ENCODE assay signal across 17 cellular contexts in the genomic region with DNA sequence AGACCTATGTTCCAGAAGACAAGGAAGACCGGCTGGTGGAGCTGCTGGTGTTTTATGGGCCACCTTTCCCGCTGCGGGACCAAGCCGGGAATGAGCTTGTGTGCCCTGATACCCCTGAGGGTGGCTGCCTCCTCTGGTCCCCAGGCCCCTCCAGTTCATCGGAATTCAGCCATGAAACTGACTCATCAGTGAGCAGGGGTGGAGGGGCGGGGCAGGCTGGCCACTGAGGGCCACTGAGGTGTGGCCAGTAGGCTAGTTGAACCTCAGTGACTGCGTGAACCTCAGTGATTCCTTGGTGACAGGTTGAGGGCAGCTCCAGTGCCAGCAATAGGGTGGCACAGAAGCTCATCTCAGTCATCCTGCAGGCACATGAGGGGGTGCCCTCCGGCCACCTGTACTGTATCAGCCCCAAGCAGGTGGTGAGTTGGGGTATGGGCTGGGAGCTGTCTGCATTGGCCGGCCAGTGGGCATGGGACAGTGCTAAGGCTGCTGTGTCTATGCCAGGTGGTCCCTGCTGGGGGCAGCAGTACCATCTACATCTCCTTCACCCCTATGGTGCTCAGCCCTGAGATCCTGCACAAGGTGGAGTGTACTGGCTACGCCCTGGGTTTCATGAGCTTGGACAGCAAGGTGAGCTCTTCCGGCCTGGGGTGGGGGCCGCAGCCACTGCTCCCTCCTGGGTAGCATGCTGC. TPM values are rescaled to one million over a fixed set of nuclear protein-coding genes. Genes with fewer than 3 reads are reported as not detected.
DNase-seq lines count a peak whose midpoint lies in the region; ATAC-seq and TF ChIP-seq lines count a peak whose summit lies in the region.
"Had no signal": no experiment of that assay in that cellular context is flagged by ENCODE, and none has a peak within 500 bp of the region (broad histone marks: within the 10 kb centered on the region; RNA-seq: fewer than 3 reads in every experiment).

No MANE protein-coding gene starts in this region.

- H3K9me3 ChIP-seq in PC-3 (ENCODE audit: low read length), result no peaks in the 10 kb centered on the region
- no peaks in the 10 kb centered on the region for H3K9me3 ChIP-seq in suprapubic skin
- H3K9me3 ChIP-seq in Karpas-422 (ENCODE audit: low read length), result no peaks in the 10 kb centered on the region

- no peaks in the 10 kb centered on the region for H3K27me3 ChIP-seq in PC-3 (ENCODE audit: low read length)
- no peaks in the 10 kb centered on the region for H3K27me3 ChIP-seq in suprapubic skin
- no peaks in the 10 kb centered on the region for H3K27me3 ChIP-seq in Karpas-422 (ENCODE audit: low read length)

- H3K79me2 ChIP-seq in PC-3 (ENCODE audit: low read length) (no peaks in the 10 kb centered on the region), Karpas-422 (ENCODE audit: low read length) (no peaks in the 10 kb centered on the region)

- H2AFZ ChIP-seq in PC-3 (ENCODE audit: low read length), result no peak overlapping the region
- H2AFZ ChIP-seq in Karpas-422 (ENCODE audit: low read length), result no peak overlapping the region

- H3K4me1 ChIP-seq in PC-3 (ENCODE audit: insufficient read depth, low read length), result peaks cover 6% of the 10 kb centered on the region; the same call in 1 of the 2 replicates
- no peaks in the 10 kb centered on the region for H3K4me1 ChIP-seq in suprapubic skin
- H3K4me1 ChIP-seq in Karpas-422 (ENCODE audit: low read length), result no peaks in the 10 kb centered on the region

- no peak overlapping the region for H3K27ac Mint-ChIP-seq in activated T-cell treated with anti-CD3 and anti-CD28 coated beads, Interleukin-2, amount 50 U/mL, for 72 hours
- H3K27ac Mint-ChIP-seq: nephron had no signal

- H3K36me3 ChIP-seq in PC-3 (ENCODE audit: low read depth, low read length), result peaks cover 14% of the 10 kb centered on the region
- H3K36me3 ChIP-seq in suprapubic skin, result peaks cover 24% of the 10 kb centered on the region
- no peaks in the 10 kb centered on the region for H3K36me3 ChIP-seq in Karpas-422 (ENCODE audit: insufficient read depth, low read length)

- no peak for TF ChIP-seq EP300 in suprapubic skin (IDR thresholded peaks at IDR 0.05)

- no peaks in the 10 kb centered on the region for H3K9me3 Mint-ChIP-seq in activated T-cell treated with anti-CD3 and anti-CD28 coated beads, Interleukin-2, amount 50 U/mL, for 72 hours
- H3K9me3 Mint-ChIP-seq: CD4-positive, CD25-positive, alpha-beta regulatory T cell; nephron had no signal

- no peak overlapping the region for H3K27ac ChIP-seq in PC-3 (ENCODE audit: low read length)
- no peak overlapping the region for H3K27ac ChIP-seq in suprapubic skin
- no peak overlapping the region for H3K27ac ChIP-seq in Karpas-422 (ENCODE audit: low read length)

- POLR2A ChIA-PET in PC-3 (lab: Charles Lee; ENCODE audit: unreplicated experiment), result interaction anchor here (0.7 kb wide), 1 partner anchor 9 kb away, joined by 3 read pairs; no protein-coding TSS in a partner anchor

- no peak overlapping the region for H3K4me2 ChIP-seq in PC-3 (ENCODE audit: low read length)
- no peak overlapping the region for H3K4me2 ChIP-seq in Karpas-422 (ENCODE audit: low read depth, low read length, poor library complexity, severe bottlenecking)

- H3K9ac ChIP-seq in PC-3 (ENCODE audit: low read length), result no peak overlapping the region
- H3K9ac ChIP-seq in Karpas-422 (ENCODE audit: low read length), result no peak overlapping the region

- H3F3A ChIP-seq in PC-3 (ENCODE audit: low read length, unreplicated experiment), result no peaks in the 10 kb centered on the region

- no peak overlapping the region for H3K4me3 Mint-ChIP-seq in activated T-cell treated with anti-CD3 and anti-CD28 coated beads, Interleukin-2, amount 50 U/mL, for 72 hours
- H3K4me3 Mint-ChIP-seq: CD4-positive, CD25-positive, alpha-beta regulatory T cell; nephron had no signal

- TF ChIP-seq CTCF in PC-3 (conservative IDR thresholded peaks at IDR 0.05; ENCODE audit: low read depth, low read length) (no peak), suprapubic skin (IDR thresholded peaks at IDR 0.05) (no peak)

- BruUV-seq in PC-3 (replicated peaks; lab: Mats Ljungman, UMichigan), result no TSS peak

- peaks cover 6% of the 10 kb centered on the region for H3K4me1 Mint-ChIP-seq in activated T-cell treated with anti-CD3 and anti-CD28 coated beads, Interleukin-2, amount 50 U/mL, for 72 hours (ENCODE audit: low read depth)
- H3K4me1 Mint-ChIP-seq: nephron had no signal

- H3K36me3 Mint-ChIP-seq in activated T-cell treated with anti-CD3 and anti-CD28 coated beads, Interleukin-2, amount 50 U/mL, for 72 hours (ENCODE audit: insufficient read depth in 2 of 2), result no peaks in the 10 kb centered on the region

- intact Hi-C loops in PC-3 (cut with micrococcal nuclease), result loop anchor here (1.0 to 5.0 kb wide), 2 partner anchors 112 to 231 kb away; partner anchors contain the start of gene XYLB

- H3K4me3 ChIP-seq in PC-3 (ENCODE audit: low read length), result no peak overlapping the region
- H3K4me3 ChIP-seq in suprapubic skin, result no peak overlapping the region
- no peak overlapping the region for H3K4me3 ChIP-seq in Karpas-422 (ENCODE audit: low read length)

- CTCF ChIA-PET in PC-3 (lab: Charles Lee), result interaction anchor here (0.8 to 1.3 kb wide), 2 partner anchors 131 to 142 kb away, joined by 3 to 7 read pairs; no protein-coding TSS in a partner anchor

- no peak for ATAC-seq in activated T-cell treated with anti-CD3 and anti-CD28 coated beads, Interleukin-2, amount 50 U/mL, for 72 hours (replicated peaks in 1 of 2)
- peak; percentile 7 for ATAC-seq in PC-3
- ATAC-seq: T-helper 17 cell had no signal

- peak; percentile 17 for DNase-seq in activated T-cell treated with anti-CD3 and anti-CD28 coated beads, Interleukin-2, amount 50 U/mL, for 1 hour
- DNase-seq in activated T-cell treated with anti-CD3 and anti-CD28 coated beads, Interleukin-2, amount 50 U/mL, for 72 hours, result no peak
- DNase-seq in PC-3 (peak; percentile 28), islet precursor cell (peak; percentile 53), suprapubic skin (ENCODE audit: low spot score in 2 of 2) (peak; percentile 60 to 72), hippocampal formation (lab: John Stamatoyannopoulos, UW) (no peak), HuH-7.5 (ENCODE audit: low spot score) (no peak), Karpas-422 (no peak)
- DNase-seq: activated CD4-positive, alpha-beta T cell treated with anti-CD3 and anti-CD28 coated beads for 4 hours; activated T-cell treated with anti-CD3 and anti-CD28 coated beads for 4 hours; amniotic stem cell; CD4-positive, CD25-positive, alpha-beta regulatory T cell; cerebellar nuclear complex; NCI-H187 treated with DMSO at 0.1 percent for 48 hours; NCI-H526 treated with DMSO at 0.1 percent for 48 hours had no signal

- TF ChIP-seq POLR2A in suprapubic skin (IDR thresholded peaks at IDR 0.05), result no peak

- H3K9me2 ChIP-seq in PC-3 (replicated peaks; ENCODE audit: low read length) (no peaks in the 10 kb centered on the region), Karpas-422 (replicated peaks; ENCODE audit: insufficient read depth, low read length) (no peaks in the 10 kb centered on the region)

- 66% methylated on average over 8 of the region's 12 CpGs for WGBS in suprapubic skin

- H4K20me1 ChIP-seq in PC-3 (ENCODE audit: low read length), result no peaks in the 10 kb centered on the region
- no peaks in the 10 kb centered on the region for H4K20me1 ChIP-seq in Karpas-422 (ENCODE audit: insufficient read depth, low read depth, low read length)

- no peaks in the 10 kb centered on the region for H3K27me3 Mint-ChIP-seq in activated T-cell treated with anti-CD3 and anti-CD28 coated beads, Interleukin-2, amount 50 U/mL, for 72 hours (ENCODE audit: low read depth)
- H3K27me3 Mint-ChIP-seq: CD4-positive, CD25-positive, alpha-beta regulatory T cell; T-helper 17 cell had no signal

RNA-seq across cellular contexts. Expression of gene ACAA1, which starts 20.3 kb away (rescaled TPM):
- total RNA-seq in activated T-cell treated with anti-CD3 and anti-CD28 coated beads, Interleukin-2, amount 50 U/mL, for 72 hours, result 10 to 100 TPM; 49.7 to 52.9 TPM
- total RNA-seq in PC-3 (2014; rRNA removed) (76.4 and 94.5 TPM in 2 replicates), suprapubic skin (10 to 100 TPM; 29.3 to 54.5 (median 51.4) TPM)
- total RNA-seq in Karpas-422 (2014; rRNA removed; shearing (Covaris generic); ENCODE audit: low replicate concordance), result 23.4 and 34.4 TPM in 2 replicates

RNA-seq across cellular contexts. Expression of gene MYD88, which starts 21.8 kb away (rescaled TPM):
- total RNA-seq in activated T-cell treated with anti-CD3 and anti-CD28 coated beads, Interleukin-2, amount 50 U/mL, for 72 hours, result 10 to 100 TPM; 27.3 to 38.2 TPM
- 17.7 and 19.1 TPM in 2 replicates for total RNA-seq in PC-3 (2014; rRNA removed)
- total RNA-seq in suprapubic skin, result 10 to 100 TPM; 21.6 to 33.2 (median 28.1) TPM
- 11.3 and 23.0 TPM in 2 replicates for total RNA-seq in Karpas-422 (2014; rRNA removed; shearing (Covaris generic); ENCODE audit: low replicate concordance)

RNA-seq across cellular contexts. Expression of gene OXSR1, which starts 48.7 kb away (rescaled TPM):
- total RNA-seq in activated T-cell treated with anti-CD3 and anti-CD28 coated beads, Interleukin-2, amount 50 U/mL, for 72 hours, result 10 to 100 TPM; 46.3 to 51.8 TPM
- total RNA-seq in PC-3 (2014; rRNA removed) (42.2 and 47.7 TPM in 2 replicates), suprapubic skin (10 to 100 TPM; 25.4 to 37.4 (median 29.5) TPM)
- total RNA-seq in Karpas-422 (2014; rRNA removed; shearing (Covaris generic); ENCODE audit: low replicate concordance), result 42.7 and 55.3 TPM in 2 replicates

Comparison
In these comparisons a context has a peak if more than half of its experiments do, and no peak if none do; other contexts are left out.
1. DNase-seq: peak in activated T-cell treated with anti-CD3 and anti-CD28 coated beads, Interleukin-2, amount 50 U/mL, for 1 hour (single experiment), PC-3 (single experiment), islet precursor cell (single experiment) and suprapubic skin (2 of 2); none in activated T-cell treated with anti-CD3 and anti-CD28 coated beads, Interleukin-2, amount 50 U/mL, for 72 hours (0 of 2), hippocampal formation (0 of 2), HuH-7.5 (single experiment) and Karpas-422 (single experiment).